In the genomic region with DNA sequence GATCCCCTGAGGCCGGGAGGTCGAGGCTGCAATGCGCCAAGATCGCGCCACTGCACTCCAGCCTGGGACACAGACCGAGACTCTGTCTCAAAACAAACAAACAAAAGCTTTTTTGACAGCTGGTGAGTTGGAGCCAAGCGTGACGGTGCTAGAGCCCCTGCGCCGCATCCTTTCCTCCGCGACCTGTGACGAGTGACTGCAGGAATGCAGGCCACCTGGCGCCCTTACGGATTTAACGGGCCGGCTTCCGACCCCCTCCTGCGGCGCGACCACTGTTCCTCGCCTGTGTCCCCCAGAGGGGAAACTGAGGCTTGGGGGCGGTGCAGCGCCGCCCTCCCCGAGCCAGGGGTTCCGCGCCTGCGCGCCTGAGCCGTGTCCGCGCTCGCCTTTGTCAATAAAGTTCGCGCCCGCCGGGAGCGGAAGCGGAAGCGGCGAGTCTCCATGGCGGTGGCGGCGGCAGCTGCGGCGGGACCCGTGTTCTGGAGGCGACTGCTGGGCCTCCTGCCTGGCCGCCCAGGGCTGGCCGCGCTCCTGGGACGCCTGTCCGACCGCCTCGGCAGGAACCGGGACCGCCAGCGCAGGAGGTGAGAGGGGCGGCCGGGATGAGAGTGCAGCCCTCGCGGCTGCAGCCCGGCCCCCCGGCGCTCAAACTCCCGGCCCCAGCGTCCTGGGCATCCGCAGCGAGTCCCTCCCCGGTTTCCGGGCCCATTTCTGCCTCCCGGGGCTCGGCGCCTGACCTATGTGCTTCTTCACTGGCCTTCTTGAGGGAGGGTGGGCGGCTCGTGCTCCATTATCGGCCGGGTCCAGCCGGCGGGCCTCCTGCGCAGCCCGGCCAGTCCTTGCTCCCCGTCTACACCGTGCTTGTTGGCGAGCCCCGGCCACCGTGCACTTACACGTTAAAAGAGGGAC, we compare ENCODE assay signal across 8 cellular contexts. TPM values are rescaled to one million over a fixed set of nuclear protein-coding genes. Genes with fewer than 3 reads are reported as not detected.
DNase-seq lines count a peak whose midpoint lies in the region; ATAC-seq, FAIRE-seq and TF ChIP-seq lines count a peak whose summit lies in the region.

A gene with protein sequence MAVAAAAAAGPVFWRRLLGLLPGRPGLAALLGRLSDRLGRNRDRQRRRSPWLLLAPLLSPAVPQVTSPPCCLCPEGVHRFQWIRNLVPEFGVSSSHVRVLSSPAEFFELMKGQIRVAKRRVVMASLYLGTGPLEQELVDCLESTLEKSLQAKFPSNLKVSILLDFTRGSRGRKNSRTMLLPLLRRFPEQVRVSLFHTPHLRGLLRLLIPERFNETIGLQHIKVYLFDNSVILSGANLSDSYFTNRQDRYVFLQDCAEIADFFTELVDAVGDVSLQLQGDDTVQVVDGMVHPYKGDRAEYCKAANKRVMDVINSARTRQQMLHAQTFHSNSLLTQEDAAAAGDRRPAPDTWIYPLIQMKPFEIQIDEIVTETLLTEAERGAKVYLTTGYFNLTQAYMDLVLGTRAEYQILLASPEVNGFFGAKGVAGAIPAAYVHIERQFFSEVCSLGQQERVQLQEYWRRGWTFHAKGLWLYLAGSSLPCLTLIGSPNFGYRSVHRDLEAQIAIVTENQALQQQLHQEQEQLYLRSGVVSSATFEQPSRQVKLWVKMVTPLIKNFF (plus strand): TSS at position 425 of the 909 bp plus-strand sequence. CDS start 17 bp downstream, at position 442.

- H3K4me3 Mint-ChIP-seq in T-helper 17 cell = peak within 1 kb of the TSS; percentile 94

- H3K9ac ChIP-seq in BLaER1 treated with 17β-estradiol and CSF1 and Interleukin-3, amounts not matched to agents 10 nM and 100 nM = peak within 1 kb of the TSS; percentile 88 to 98 (median 97)

- H3K27ac ChIP-seq in BLaER1 treated with 17β-estradiol and CSF1 and Interleukin-3, amounts not matched to agents 10 nM and 100 nM = peak within 1 kb of the TSS; percentile 87 to 98 (median 95)
- H3K27ac ChIP-seq in left ventricle myocardium inferior (replicated peaks) (peak within 1 kb of the TSS; percentile 94), psoas muscle (peak within 1 kb of the TSS; percentile 93)

- peaks cover 0 to 30% (median 12%) of the 10 kb centered on the region in 11 experiments; a peak in 14 of 22 replicates for H3K36me3 ChIP-seq in BLaER1 treated with 17β-estradiol and CSF1 and Interleukin-3, amounts not matched to agents 10 nM and 100 nM
- H3K36me3 ChIP-seq in MG63 = peaks cover 14% of the 10 kb centered on the region
- peaks cover 9% of the 10 kb centered on the region for H3K36me3 ChIP-seq in left ventricle myocardium inferior
- peaks cover 0 to 5% of the 10 kb centered on the region in 2 donors for H3K36me3 ChIP-seq in psoas muscle (ENCODE audit: insufficient read depth in 1 of 2, low read depth in 1 of 2)

- H3K27ac Mint-ChIP-seq in T-helper 17 cell = peak within 1 kb of the TSS; percentile 97

- peaks cover 41% of the 10 kb centered on the region for H3K4me1 Mint-ChIP-seq in T-helper 17 cell

- peak within 1 kb of the TSS; percentile 86 to 99 (median 96) for H3K4me3 ChIP-seq in BLaER1 treated with 17β-estradiol and CSF1 and Interleukin-3, amounts not matched to agents 10 nM and 100 nM
- peak within 1 kb of the TSS; percentile 95 for H3K4me3 ChIP-seq in MG63
- peak within 1 kb of the TSS; percentile 100 for H3K4me3 ChIP-seq in left ventricle myocardium inferior
- peak within 1 kb of the TSS; percentile 92 for H3K4me3 ChIP-seq in psoas muscle

- intact Hi-C loops in left ventricle myocardium inferior (cut with micrococcal nuclease) = no loop called here
- intact Hi-C loops in psoas muscle (cut with DNase I) = no loop called here

- no peaks in the 10 kb centered on the region for H3K36me3 Mint-ChIP-seq in T-helper 17 cell (ENCODE audit: low read depth)

- FAIRE-seq in urothelium cell line (lab: Jason Lieb, UNC) = no peak

- peak within 1 kb of the TSS; percentile 86 to 99 (median 95) for H3K4me2 ChIP-seq in BLaER1 treated with 17β-estradiol and CSF1 and Interleukin-3, amounts not matched to agents 10 nM and 100 nM

- 1 to 2% (median 1%) methylated on average over 77 to 89 of the region's 89 CpGs for WGBS in psoas muscle, 3 donors

- no peaks in the 10 kb centered on the region for H3K27me3 Mint-ChIP-seq in T-helper 17 cell

- DNase-seq in MG63 = peak; percentile 82
- DNase-seq in T-helper 17 cell = peak; percentile 67 to 77 (median 72)
- peak; percentile 53 for DNase-seq in amniotic stem cell (lab: John Stamatoyannopoulos, UW)
- DNase-seq in left ventricle myocardium inferior = peak; percentile 88
- peak; percentile 84 to 91 for DNase-seq in psoas muscle
- peak; percentile 88 for DNase-seq in urothelium cell line (ENCODE audit: low spot score)

- peaks cover 81 to 92% (median 89%) of the 10 kb centered on the region in 10 experiments for H3K4me1 ChIP-seq in BLaER1 treated with 17β-estradiol and CSF1 and Interleukin-3, amounts not matched to agents 10 nM and 100 nM
- H3K4me1 ChIP-seq in left ventricle myocardium inferior (peaks cover 69% of the 10 kb centered on the region), psoas muscle (peaks cover 45% of the 10 kb centered on the region)

- no peaks in the 10 kb centered on the region for H3K27me3 ChIP-seq in BLaER1 treated with 17β-estradiol and CSF1 and Interleukin-3, amounts not matched to agents 10 nM and 100 nM
- no peaks in the 10 kb centered on the region for H3K27me3 ChIP-seq in MG63
- H3K27me3 ChIP-seq in left ventricle myocardium inferior (ENCODE audit: low read depth) = no peaks in the 10 kb centered on the region
- no peaks in the 10 kb centered on the region for H3K27me3 ChIP-seq in psoas muscle (ENCODE audit: insufficient read depth in 3 of 3, low read length in 2 of 3)

- peak; percentile 60 for ATAC-seq in GM19452 (IDR thresholded peaks at IDR 0.05; ENCODE audit: unreplicated experiment)
- ATAC-seq in T-helper 17 cell = peak; percentile 58
- ATAC-seq in psoas muscle = peak; percentile 86 to 96 (median 88)

- peaks cover 0 to 30% (median 0%) of the 10 kb centered on the region in 11 experiments; a peak in 6 of 22 replicates for H4K20me1 ChIP-seq in BLaER1 treated with 17β-estradiol and CSF1 and Interleukin-3, amounts not matched to agents 10 nM and 100 nM

- no peak for TF ChIP-seq CTCF in left ventricle myocardium inferior (IDR thresholded peaks at IDR 0.05; ENCODE audit: borderline replicate concordance)
- no peak for TF ChIP-seq CTCF in psoas muscle (IDR thresholded peaks at IDR 0.05)

- H3K9me3 ChIP-seq in BLaER1 treated with 17β-estradiol and CSF1 and Interleukin-3, amounts not matched to agents 10 nM and 100 nM (replicated peaks in 1 of 11) = no peaks in the 10 kb centered on the region
- H3K9me3 ChIP-seq in MG63 (no peaks in the 10 kb centered on the region), T-helper 17 cell (ENCODE audit: control insufficient read depth, low read length, poor library complexity, severe bottlenecking) (no peaks in the 10 kb centered on the region), left ventricle myocardium inferior (replicated peaks) (no peaks in the 10 kb centered on the region), psoas muscle (no peaks in the 10 kb centered on the region)

RNA-seq across cellular contexts. Expression of the gene that starts here (rescaled TPM):
- 47.3 and 48.7 TPM in 2 replicates for total RNA-seq in MG63 (2014; rRNA removed; shearing (Covaris generic); ENCODE audit: low replicate concordance)
- total RNA-seq in T-helper 17 cell (10 to 100 TPM; 47.5 to 54.9 TPM), left ventricle myocardium inferior (17.1 TPM), psoas muscle (10 to 100 TPM; 15.0 to 24.2 (median 20.3) TPM)
- polyA plus RNA-seq in psoas muscle = 10 to 100 TPM; 10.2 to 16.3 (median 15.5) TPM

Comparison
In these comparisons a context has a peak if more than half of its experiments do, and no peak if none do; other contexts are left out.
1. Peak in every context shown above with its lines: DNase-seq, ATAC-seq, H3K4me3 ChIP-seq and H3K27ac ChIP-seq.